ENCODE assay signal across 13 cellular contexts in the genomic region with DNA sequence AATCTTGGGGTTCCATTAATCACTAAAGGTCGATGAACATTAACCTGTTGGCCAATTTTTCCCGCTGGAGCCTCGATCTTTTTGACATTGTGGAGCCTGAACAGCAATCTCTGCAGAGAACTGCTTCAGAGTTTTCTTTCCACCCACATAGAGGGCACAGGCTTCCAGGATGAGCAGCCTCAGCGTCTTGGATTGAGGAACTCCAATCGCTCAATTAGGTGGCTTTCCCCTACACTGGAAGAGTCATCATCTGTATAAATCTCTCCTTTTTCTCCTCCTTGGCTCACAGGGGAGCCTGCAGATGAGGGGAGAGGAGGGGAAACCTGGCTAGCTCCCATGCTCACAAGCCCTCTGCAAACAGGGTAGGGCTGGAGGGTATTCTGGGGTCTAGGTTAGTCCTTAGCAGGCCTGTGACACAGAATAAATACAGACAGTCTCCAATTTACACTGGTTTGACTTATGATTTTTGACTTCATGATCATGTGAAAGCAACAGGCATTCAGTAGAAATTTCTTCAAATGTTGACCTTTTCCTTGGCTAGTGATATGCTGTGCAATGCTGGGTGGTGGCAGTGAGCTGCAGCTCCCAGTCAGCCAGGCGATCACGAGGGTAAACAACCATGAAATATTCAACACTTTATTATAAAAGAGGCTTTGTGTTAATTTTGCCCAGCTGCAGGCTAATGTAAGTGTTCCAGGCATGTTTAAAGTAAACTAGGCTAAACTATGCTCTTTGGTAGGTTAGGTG.
DNase-seq lines count a peak whose midpoint lies in the region; TF ChIP-seq lines count a peak whose summit lies in the region.
"Had no signal": no experiment of that assay in that cellular context is flagged by ENCODE, and none has a peak within 500 bp of the region (broad histone marks: within the 10 kb centered on the region; RNA-seq: fewer than 3 reads in every experiment).

No MANE protein-coding gene starts in this region.

- no peaks in the 10 kb centered on the region for H4K20me1 ChIP-seq in GM23248 (ENCODE audit: insufficient read depth)
- no peaks in the 10 kb centered on the region for H4K20me1 ChIP-seq in SK-N-SH (ENCODE audit: insufficient read depth)

- H3K9ac ChIP-seq in GM23248 (no peak overlapping the region), subcutaneous abdominal adipose tissue (ENCODE audit: low read length in 5 of 5) (no peak overlapping the region), SK-N-SH (no peak overlapping the region)

- H3F3A ChIP-seq in GM23248 (ENCODE audit: insufficient read depth) (no peaks in the 10 kb centered on the region), SK-N-SH (replicated peaks; ENCODE audit: insufficient read depth) (no peaks in the 10 kb centered on the region)

- POLR2A ChIA-PET in SK-N-SH (lab: Yijun Ruan, JAX), result no interaction called here

- H2AFZ ChIP-seq in GM23248 (no peak overlapping the region), SK-N-SH (ENCODE audit: low read depth) (no peak overlapping the region)

- no peak overlapping the region for H3K27ac Mint-ChIP-seq in activated naive CD8-positive, alpha-beta T cell treated with anti-CD3 and anti-CD28 coated beads for 36 hours
- H3K27ac Mint-ChIP-seq: H9 had no signal

- H3K27ac ChIP-seq in GM23248, result no peak overlapping the region
- H3K27ac ChIP-seq in subcutaneous abdominal adipose tissue (ENCODE audit: low read depth, low read length), result peak overlapping the region; percentile 34
- H3K27ac ChIP-seq in SK-N-SH (ENCODE audit: low read depth in 2 of 2, low read length in 1 of 2), result no peak overlapping the region
- H3K27ac ChIP-seq: A549 had no signal

- no peaks in the 10 kb centered on the region for H3K27me3 ChIP-seq in GM23248 (replicated peaks; ENCODE audit: insufficient read depth)
- H3K27me3 ChIP-seq in subcutaneous abdominal adipose tissue (ENCODE audit: control insufficient read depth in 5 of 5, insufficient read depth in 4 of 5, low read length in 5 of 5), result no peaks in the 10 kb centered on the region
- no peaks in the 10 kb centered on the region for H3K27me3 ChIP-seq in SK-N-SH (ENCODE audit: insufficient read depth)

- H3K27me3 Mint-ChIP-seq in activated naive CD8-positive, alpha-beta T cell treated with anti-CD3 and anti-CD28 coated beads for 36 hours, result peaks cover 3% of the 10 kb centered on the region

- H3K9me3 ChIP-seq in GM23248 (ENCODE audit: low read depth), result no peaks in the 10 kb centered on the region
- no peaks in the 10 kb centered on the region for H3K9me3 ChIP-seq in subcutaneous abdominal adipose tissue (ENCODE audit: control insufficient read depth in 5 of 5, low read length in 5 of 5)
- H3K9me3 ChIP-seq in SK-N-SH, result no peaks in the 10 kb centered on the region
- H3K9me3 ChIP-seq: A549 had no signal

- no peak overlapping the region for H3K4me2 ChIP-seq in GM23248 (ENCODE audit: unreplicated experiment)
- no peak overlapping the region for H3K4me2 ChIP-seq in SK-N-SH
- H3K4me2 ChIP-seq: A549 had no signal

- no peak overlapping the region for H3K4me3 Mint-ChIP-seq in activated naive CD8-positive, alpha-beta T cell treated with anti-CD3 and anti-CD28 coated beads for 36 hours
- H3K4me3 Mint-ChIP-seq: H9 had no signal

- no peak for TF ChIP-seq EP300 in SK-N-SH (IDR thresholded peaks at IDR 0.05; ENCODE audit: borderline replicate concordance in 1 of 2, low read depth in 1 of 2, low read length in 1 of 2)

- no peaks in the 10 kb centered on the region for H3K36me3 Mint-ChIP-seq in activated naive CD8-positive, alpha-beta T cell treated with anti-CD3 and anti-CD28 coated beads for 36 hours

- H3K4me3 ChIP-seq in GM23248 (no peak overlapping the region), subcutaneous abdominal adipose tissue (ENCODE audit: low read depth in 1 of 5, low read length in 5 of 5) (no peak overlapping the region), SK-N-SH (ENCODE audit: low read depth in 2 of 2, low read length in 1 of 2) (no peak overlapping the region)
- H3K4me3 ChIP-seq: A549, GM12878 had no signal

- H3K9me2 ChIP-seq in GM23248 (ENCODE audit: insufficient read depth), result no peaks in the 10 kb centered on the region
- no peaks in the 10 kb centered on the region for H3K9me2 ChIP-seq in SK-N-SH

- CTCF ChIA-PET in SK-N-SH (lab: Yijun Ruan, JAX), result no interaction called here

- no peaks in the 10 kb centered on the region for H3K9me3 Mint-ChIP-seq in activated naive CD8-positive, alpha-beta T cell treated with anti-CD3 and anti-CD28 coated beads for 36 hours
- H3K9me3 Mint-ChIP-seq: H9 had no signal

- DNase-seq in GM23248 (peak; percentile 23), epidermal melanocyte (ENCODE audit: insufficient read length, low spot score) (peak; percentile 78), medulla oblongata (ENCODE audit: extremely low spot score) (peak; percentile 84), SK-N-SH (no peak), cerebellar cortex (ENCODE audit: low spot score) (no peak)
- no peak for DNase-seq in activated naive CD8-positive, alpha-beta T cell treated with anti-CD3 and anti-CD28 coated beads for 36 hours
- DNase-seq: H9; Karpas-422; NCI-H1930; NK-92 treated with Interleukin-12 subunit alpha and Interleukin-12 subunit beta, amount 100 ng/mL, for 24 hours had no signal

- no peak for TF ChIP-seq RAD21 in SK-N-SH (IDR thresholded peaks at IDR 0.05; ENCODE audit: low read length)

- H3K79me2 ChIP-seq in GM23248 (ENCODE audit: insufficient read depth) (no peaks in the 10 kb centered on the region), SK-N-SH (ENCODE audit: insufficient read depth) (no peaks in the 10 kb centered on the region)

- in situ Hi-C loops in GM23248 (cut with MboI), result no loop called here

- WGBS in GM23248 (ENCODE audit: low coverage in 1 of 2, low lambda C conversion rate in 2 of 2, missing lambda C conversion rate in 2 of 2), 2 experiments, result 31 to 32% methylated on average over 7 of the region's 7 CpGs
- 38% methylated on average over 7 of the region's 7 CpGs for WGBS in SK-N-SH (ENCODE audit: low lambda C conversion rate)

- no peaks in the 10 kb centered on the region for H3K4me1 Mint-ChIP-seq in activated naive CD8-positive, alpha-beta T cell treated with anti-CD3 and anti-CD28 coated beads for 36 hours

- H3K36me3 ChIP-seq in GM23248 (ENCODE audit: low read depth), result no peaks in the 10 kb centered on the region
- no peaks in the 10 kb centered on the region for H3K36me3 ChIP-seq in subcutaneous abdominal adipose tissue (ENCODE audit: control insufficient read depth in 5 of 5, insufficient read depth in 5 of 5, low read length in 5 of 5)
- no peaks in the 10 kb centered on the region for H3K36me3 ChIP-seq in SK-N-SH (replicated peaks in 1 of 2; ENCODE audit: control insufficient read depth in 1 of 2, insufficient read depth in 2 of 2, low read length in 1 of 2)

- H3K4me1 ChIP-seq in GM23248 (ENCODE audit: insufficient read depth), result peaks cover under 1% of the 10 kb centered on the region; the same call in 1 of the 2 replicates
- peaks cover 3 to 53% (median 31%) of the 10 kb centered on the region in 5 donors for H3K4me1 ChIP-seq in subcutaneous abdominal adipose tissue (ENCODE audit: control insufficient read depth in 5 of 5, insufficient read depth in 5 of 5, low read length in 5 of 5)
- no peaks in the 10 kb centered on the region for H3K4me1 ChIP-seq in SK-N-SH (ENCODE audit: control insufficient read depth in 1 of 2, insufficient read depth in 2 of 2, low read depth in 1 of 2, low read length in 1 of 2)
- H3K4me1 ChIP-seq: A549 had no signal

- no peak for TF ChIP-seq CTCF in SK-N-SH (IDR thresholded peaks at IDR 0.05)

TF ChIP-seq in SK-N-SH, 30 proteins besides CTCF, POLR2A, EP300 and RAD21 (continues in another document):
- no peak for TF ChIP-seq TCF12 (IDR thresholded peaks at IDR 0.05)
- no peak for TF ChIP-seq MEF2A (IDR thresholded peaks at IDR 0.05; ENCODE audit: borderline replicate concordance, low read depth)
- TF ChIP-seq PBX3 (IDR thresholded peaks at IDR 0.05), result no peak
- TF ChIP-seq, protein P1, sequence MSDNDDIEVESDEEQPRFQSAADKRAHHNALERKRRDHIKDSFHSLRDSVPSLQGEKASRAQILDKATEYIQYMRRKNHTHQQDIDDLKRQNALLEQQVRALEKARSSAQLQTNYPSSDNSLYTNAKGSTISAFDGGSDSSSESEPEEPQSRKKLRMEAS (IDR thresholded peaks at IDR 0.05; ENCODE audit: low read depth), result no peak
- TF ChIP-seq SMC3 (IDR thresholded peaks at IDR 0.05; ENCODE audit: low read depth, low read length), result no peak
- no peak for TF ChIP-seq SIN3A (IDR thresholded peaks at IDR 0.05; ENCODE audit: borderline replicate concordance, low read depth, low read length)
- TF ChIP-seq RFX5 (IDR thresholded peaks at IDR 0.05; ENCODE audit: low read length), result no peak
- no peak for TF ChIP-seq USF2 (IDR thresholded peaks at IDR 0.05; ENCODE audit: borderline replicate concordance, low read depth, low read length)
- TF ChIP-seq FOSL2 (IDR thresholded peaks at IDR 0.05; ENCODE audit: borderline replicate concordance, low read depth), result no peak

Comparison
In these comparisons a context has a peak if more than half of its experiments do, and no peak if none do; other contexts are left out.
1. DNase-seq: peak in GM23248 (single experiment), epidermal melanocyte (single experiment) and medulla oblongata (single experiment); none in SK-N-SH (single experiment), cerebellar cortex (single experiment) and activated naive CD8-positive, alpha-beta T cell treated with anti-CD3 and anti-CD28 coated beads for 36 hours (single experiment).